33 cellular contexts compared by ENCODE assay signal in the genomic region with DNA sequence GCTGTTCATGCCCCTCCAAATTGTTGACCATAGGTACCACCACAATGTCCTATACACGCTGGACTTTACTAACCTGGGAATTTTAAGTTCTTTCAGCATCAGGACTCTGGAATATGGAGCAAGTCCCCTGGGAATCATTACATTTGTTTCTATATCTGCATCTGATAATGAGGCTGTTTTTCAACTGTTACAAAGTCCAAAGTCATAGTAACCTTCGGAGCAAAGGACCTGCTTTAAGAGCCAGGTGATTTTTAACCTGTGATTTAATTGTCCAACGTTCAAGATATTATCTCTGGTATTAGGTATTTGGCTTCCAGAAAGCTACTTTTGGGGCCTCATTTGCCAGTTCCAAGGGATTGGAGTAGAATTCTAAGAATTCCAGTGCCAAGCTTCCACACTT.
"Had no signal": no experiment of that assay in that cellular context is flagged by ENCODE, and none has a peak within 500 bp of the region (broad histone marks: within the 10 kb centered on the region; RNA-seq: fewer than 3 reads in every experiment).

No MANE protein-coding gene starts in this region.

- H3K27me3 ChIP-seq: ascending aorta, brain microvascular endothelial cell, dorsolateral prefrontal cortex had no signal

- H3K4me3 ChIP-seq: ascending aorta, coronary artery, dorsolateral prefrontal cortex had no signal

- H3K4me1 Mint-ChIP-seq: activated B cell treated with CpG ODN at 0.5 μM for 24 hours; activated naive CD4-positive, alpha-beta T cell treated with anti-CD3 and anti-CD28 coated beads, Interleukin-2, amount 50 U/mL, for 24 hours; activated naive CD8-positive, alpha-beta T cell treated with anti-CD3 and anti-CD28 coated beads, Interleukin-2, amount 50 U/mL, for 24 hours had no signal

- H3K27ac ChIP-seq: ascending aorta, brain microvascular endothelial cell, coronary artery, WERI-Rb-1 had no signal

- H3K4me3 Mint-ChIP-seq: activated B cell treated with CpG ODN at 0.5 μM for 24 hours; activated CD4-positive, alpha-beta memory T cell treated with anti-CD3 and anti-CD28 coated beads for 36 hours; activated CD8-positive, alpha-beta memory T cell treated with anti-CD3 and anti-CD28 coated beads, Interleukin-2, amount 10 ng/mL, durations not matched to agents 7 days and 5 days; activated CD8-positive, alpha-beta T cell treated with anti-CD3 and anti-CD28 coated beads, Interleukin-2, amount 10 ng/mL, durations not matched to agents 7 days and 5 days; activated naive CD4-positive, alpha-beta T cell treated with anti-CD3 and anti-CD28 coated beads for 36 hours; activated naive CD4-positive, alpha-beta T cell treated with anti-CD3 and anti-CD28 coated beads, Interleukin-2, amount 50 U/mL, for 24 hours; activated naive CD8-positive, alpha-beta T cell treated with anti-CD3 and anti-CD28 coated beads for 36 hours; activated naive CD8-positive, alpha-beta T cell treated with anti-CD3 and anti-CD28 coated beads, Interleukin-2, amount 50 U/mL, for 24 hours; activated T-helper 1 cell treated with anti-CD3 and anti-CD28 coated beads, Interleukin-12 subunit alpha, Interleukin-12 subunit beta, Interleukin-2, Interleukin-4 antibody, amounts not matched to agents 30 ng/mL and 10 ng/mL and 1 ng/mL, durations not matched to agents 14 hours and 24 hours and 36 hours; central memory CD8-positive, alpha-beta T cell; dendritic cell treated with granulocyte-macrophage colony-stimulating factor and Interleukin-4, amounts not matched to agents 40 ng/mL and 50 ng/mL, for 4 days; endodermal cell; T-cell; T-helper 1 cell treated with Interleukin-12 subunit alpha and Interleukin-12 subunit beta and Interleukin-4 antibody, amounts not matched to agents 30 μg/mL and 1 μg/mL, for 36 hours had no signal

- H3K36me3 Mint-ChIP-seq: activated CD4-positive, alpha-beta memory T cell treated with anti-CD3 and anti-CD28 coated beads for 36 hours; activated CD8-positive, alpha-beta memory T cell treated with anti-CD3 and anti-CD28 coated beads, Interleukin-2, amount 10 ng/mL, durations not matched to agents 7 days and 5 days; activated naive CD8-positive, alpha-beta T cell treated with anti-CD3 and anti-CD28 coated beads for 36 hours; T-cell had no signal

- H3K27ac Mint-ChIP-seq: activated B cell treated with CpG ODN at 0.5 μM for 24 hours; activated CD4-positive, alpha-beta memory T cell treated with anti-CD3 and anti-CD28 coated beads for 36 hours; activated CD8-positive, alpha-beta memory T cell treated with anti-CD3 and anti-CD28 coated beads, Interleukin-2, amount 10 ng/mL, durations not matched to agents 7 days and 5 days; activated CD8-positive, alpha-beta T cell treated with anti-CD3 and anti-CD28 coated beads, Interleukin-2, amount 10 ng/mL, durations not matched to agents 7 days and 5 days; activated naive CD4-positive, alpha-beta T cell treated with anti-CD3 and anti-CD28 coated beads for 36 hours; activated naive CD4-positive, alpha-beta T cell treated with anti-CD3 and anti-CD28 coated beads, Interleukin-2, amount 50 U/mL, for 24 hours; activated naive CD8-positive, alpha-beta T cell treated with anti-CD3 and anti-CD28 coated beads for 36 hours; activated naive CD8-positive, alpha-beta T cell treated with anti-CD3 and anti-CD28 coated beads, Interleukin-2, amount 50 U/mL, for 24 hours; activated T-helper 1 cell treated with anti-CD3 and anti-CD28 coated beads, Interleukin-12 subunit alpha, Interleukin-12 subunit beta, Interleukin-2, Interleukin-4 antibody, amounts not matched to agents 30 ng/mL and 10 ng/mL and 1 ng/mL, durations not matched to agents 14 hours and 24 hours and 36 hours; activated T-helper 2 cell treated with anti-CD3 and anti-CD28 coated beads, Interferon-gamma antibody, Interleukin-2, Interleukin-4, amounts not matched to agents 10 μg/mL and 5 μg/mL and 100 μg/mL, durations not matched to agents 14 hours and 24 hours and 36 hours; dendritic cell treated with granulocyte-macrophage colony-stimulating factor and Interleukin-4, amounts not matched to agents 40 ng/mL and 50 ng/mL, for 4 days; endodermal cell; T-cell; T-helper 1 cell treated with Interleukin-12 subunit alpha and Interleukin-12 subunit beta and Interleukin-4 antibody, amounts not matched to agents 30 μg/mL and 1 μg/mL, for 36 hours had no signal

- H3K9me3 ChIP-seq: ascending aorta had no signal

- ATAC-seq: activated CD4-positive, CD25-positive, alpha-beta regulatory T cell treated with anti-CD3 and anti-CD28 coated beads, Interleukin-2, amount 50 U/mL, for 24 hours; activated CD8-positive, alpha-beta memory T cell treated with anti-CD3 and anti-CD28 coated beads, Interleukin-2, amount 10 ng/mL, durations not matched to agents 7 days and 5 days; activated CD8-positive, alpha-beta T cell treated with anti-CD3 and anti-CD28 coated beads, Interleukin-2, amount 10 ng/mL, durations not matched to agents 7 days and 5 days; activated naive CD8-positive, alpha-beta T cell treated with anti-CD3 and anti-CD28 coated beads, Interleukin-2, amount 50 U/mL, for 24 hours; esophagus mucosa; T-cell had no signal

- H3K36me3 ChIP-seq: ascending aorta, brain microvascular endothelial cell, WERI-Rb-1 had no signal

- FAIRE-seq: bronchial epithelial cell, frontal cortex had no signal

- H3K27me3 Mint-ChIP-seq: activated B cell treated with CpG ODN at 0.5 μM for 24 hours; activated CD4-positive, alpha-beta memory T cell treated with anti-CD3 and anti-CD28 coated beads for 36 hours; activated CD8-positive, alpha-beta memory T cell treated with anti-CD3 and anti-CD28 coated beads, Interleukin-2, amount 10 ng/mL, durations not matched to agents 7 days and 5 days; activated naive CD4-positive, alpha-beta T cell treated with anti-CD3 and anti-CD28 coated beads, Interleukin-2, amount 50 U/mL, for 24 hours; activated naive CD8-positive, alpha-beta T cell treated with anti-CD3 and anti-CD28 coated beads for 36 hours; activated naive CD8-positive, alpha-beta T cell treated with anti-CD3 and anti-CD28 coated beads, Interleukin-2, amount 50 U/mL, for 24 hours; central memory CD8-positive, alpha-beta T cell; dendritic cell treated with granulocyte-macrophage colony-stimulating factor and Interleukin-4, amounts not matched to agents 40 ng/mL and 50 ng/mL, for 4 days; T-cell had no signal

- H3K4me1 ChIP-seq: ascending aorta had no signal

- H3K9me3 Mint-ChIP-seq: activated B cell treated with CpG ODN at 0.5 μM for 24 hours; activated CD4-positive, alpha-beta memory T cell treated with anti-CD3 and anti-CD28 coated beads for 36 hours; activated naive CD4-positive, alpha-beta T cell treated with anti-CD3 and anti-CD28 coated beads for 36 hours; activated naive CD4-positive, alpha-beta T cell treated with anti-CD3 and anti-CD28 coated beads, Interleukin-2, amount 50 U/mL, for 24 hours; activated naive CD8-positive, alpha-beta T cell treated with anti-CD3 and anti-CD28 coated beads for 36 hours; activated naive CD8-positive, alpha-beta T cell treated with anti-CD3 and anti-CD28 coated beads, Interleukin-2, amount 50 U/mL, for 24 hours; activated T-helper 2 cell treated with anti-CD3 and anti-CD28 coated beads, Interferon-gamma antibody, Interleukin-2, Interleukin-4, amounts not matched to agents 10 μg/mL and 5 μg/mL and 100 μg/mL, durations not matched to agents 14 hours and 24 hours and 36 hours; central memory CD8-positive, alpha-beta T cell; dendritic cell treated with granulocyte-macrophage colony-stimulating factor and Interleukin-4, amounts not matched to agents 40 ng/mL and 50 ng/mL, for 4 days; T-cell; T-helper 1 cell treated with Interleukin-12 subunit alpha and Interleukin-12 subunit beta and Interleukin-4 antibody, amounts not matched to agents 30 μg/mL and 1 μg/mL, for 36 hours had no signal

- DNase-seq: activated B cell treated with CpG ODN at 0.5 μM for 24 hours; activated CD4-positive, alpha-beta memory T cell treated with anti-CD3 and anti-CD28 coated beads for 36 hours; activated CD4-positive, alpha-beta T cell treated with anti-CD3 and anti-CD28 coated beads for 48 hours; activated CD8-positive, alpha-beta memory T cell treated with anti-CD3 and anti-CD28 coated beads, Interleukin-2, amount 10 ng/mL, durations not matched to agents 7 days and 5 days; activated CD8-positive, alpha-beta memory T cell treated with anti-CD3 and anti-CD28 coated beads, Interleukin-2, amount 50 U/mL, for 4 hours; activated CD8-positive, alpha-beta T cell treated with anti-CD3 and anti-CD28 coated beads, Interleukin-2, amount 10 ng/mL, durations not matched to agents 7 days and 5 days; activated effector memory CD4-positive, alpha-beta T cell treated with anti-CD3 and anti-CD28 coated beads, Interleukin-2, amount 50 U/mL, for 16 hours; activated naive CD4-positive, alpha-beta T cell treated with anti-CD3 and anti-CD28 coated beads for 36 hours; activated naive CD8-positive, alpha-beta T cell treated with anti-CD3 and anti-CD28 coated beads for 36 hours; activated naive CD8-positive, alpha-beta T cell treated with anti-CD3 and anti-CD28 coated beads, Interleukin-2, amount 50 U/mL, for 24 hours; activated T-cell treated with anti-CD3 and anti-CD28 coated beads, Interleukin-2, amount 50 U/mL, for 1 hour; activated T-cell treated with anti-CD3 and anti-CD28 coated beads, Interleukin-2, amount 50 U/mL, for 48 hours; brain microvascular endothelial cell; dorsolateral prefrontal cortex; effector memory CD4-positive, alpha-beta T cell; endodermal cell; foreskin fibroblast; head of caudate nucleus; T-cell; T1000; WERI-Rb-1 had no signal
